2 cellular contexts compared by ENCODE assay signal in genomic region chr1:243575070-243575469, GRCh38.
TF ChIP-seq lines count a peak whose summit lies in the region.

No MANE protein-coding gene starts in this region.

TF ChIP-seq in SK-N-SH treated with all-trans-retinoic acid at 6 μM for 48 hours, 23 proteins besides CTCF, POLR2A, EP300 and RAD21 (continued from another document):
- TF ChIP-seq POU6F1 (CRISPR knock-in tag; IDR thresholded peaks at IDR 0.05; ENCODE audit: borderline replicate concordance, low read depth), result no peak

TF ChIP-seq in WTC11, 78 proteins besides CTCF, POLR2A, EP300 and RAD21 (continued from another document):
- TF ChIP-seq FOXP4 (CRISPR knock-in tag; IDR thresholded peaks at IDR 0.05) (no peak), ZNF671 (CRISPR knock-in tag; IDR thresholded peaks at IDR 0.05) (no peak), MAX (CRISPR knock-in tag; IDR thresholded peaks at IDR 0.05) (no peak), GABPB1 (CRISPR knock-in tag; IDR thresholded peaks at IDR 0.05) (no peak), CDX4 (CRISPR knock-in tag; IDR thresholded peaks at IDR 0.05; ENCODE audit: borderline replicate concordance) (no peak)
